In the genomic region with DNA sequence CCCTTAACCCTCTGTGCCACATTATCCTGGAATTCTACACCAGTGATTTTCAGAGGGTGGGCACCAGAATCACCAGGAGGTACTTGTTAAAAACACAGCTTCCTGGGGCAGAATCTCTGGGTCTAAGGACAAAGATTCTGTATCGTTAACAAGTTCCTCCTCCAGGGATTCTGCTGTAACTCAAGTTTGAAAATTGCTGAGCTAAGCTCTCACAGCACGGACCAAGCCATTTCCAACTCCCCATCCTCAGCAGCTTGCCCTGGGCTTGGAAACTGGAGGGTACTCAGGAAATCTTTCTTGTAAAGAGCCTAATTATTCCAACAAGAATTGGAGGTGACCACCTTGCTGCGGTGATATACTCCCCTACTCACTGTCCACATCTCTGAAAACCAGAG, we compare ENCODE assay signal across 18 cellular contexts. TPM values are rescaled to one million over a fixed set of nuclear protein-coding genes. Genes with fewer than 3 reads are reported as not detected.
DNase-seq lines count a peak whose midpoint lies in the region; ATAC-seq, FAIRE-seq and TF ChIP-seq lines count a peak whose summit lies in the region.
"Had no signal": no experiment of that assay in that cellular context is flagged by ENCODE, and none has a peak within 500 bp of the region (broad histone marks: within the 10 kb centered on the region; RNA-seq: fewer than 3 reads in every experiment).

No MANE protein-coding gene starts in this region.

- no peak overlapping the region for H4K8ac ChIP-seq in IMR-90 (ENCODE audit: low read depth in 2 of 2, low read length in 2 of 2)

- CTCF ChIA-PET in A549 (lab: Yijun Ruan, JAX) (no interaction called here), IMR-90 (lab: Yijun Ruan, JAX) (no interaction called here)

- peaks cover 17% of the 10 kb centered on the region for H3K36me3 ChIP-seq in IMR-90 (ENCODE audit: control insufficient read depth, insufficient read depth, low read length)
- peaks cover 2 to 25% of the 10 kb centered on the region in 2 donors for H3K36me3 ChIP-seq in duodenal mucosa (ENCODE audit: control insufficient read depth in 1 of 2, insufficient read depth in 2 of 2, low read length in 2 of 2)
- no peaks in the 10 kb centered on the region for H3K36me3 ChIP-seq in parathyroid adenoma (ENCODE audit: control insufficient read depth, insufficient read depth, low read length)
- H3K36me3 ChIP-seq in tibial artery, result peaks cover 26 to 88% (median 38%) of the 10 kb centered on the region in 3 donors
- H3K36me3 ChIP-seq in MG63, result no peaks in the 10 kb centered on the region; the same call in 1 of the 2 replicates

- FAIRE-seq in A549 (lab: Jason Lieb, UNC), result no peak
- FAIRE-seq: GM12878, H54 had no signal

- 0 out of 4 replicates have a peak, but pooled peaks cover 0 to 3% of the 10 kb centered on the region in 2 experiments for H3K79me1 ChIP-seq in IMR-90 (ENCODE audit: low read depth in 1 of 2, low read length in 2 of 2)

- H3K79me2 ChIP-seq in parathyroid adenoma, result no peaks in the 10 kb centered on the region

- no peaks in the 10 kb centered on the region for H3K4me1 ChIP-seq in A549
- H3K4me1 ChIP-seq in IMR-90 (ENCODE audit: control insufficient read depth, insufficient read depth, low read length), result no peaks in the 10 kb centered on the region
- peaks cover 51 to 74% of the 10 kb centered on the region in 2 donors for H3K4me1 ChIP-seq in duodenal mucosa (ENCODE audit: control insufficient read depth in 1 of 2, insufficient read depth in 2 of 2, low read length in 2 of 2)
- H3K4me1 ChIP-seq in parathyroid adenoma, result peaks cover 39% of the 10 kb centered on the region
- peaks cover 0 to 23% (median 8%) of the 10 kb centered on the region in 4 donors for H3K4me1 ChIP-seq in tibial artery

- H3K9ac ChIP-seq in IMR-90 (ENCODE audit: low read depth, low read length), result no peak overlapping the region
- H3K9ac ChIP-seq in duodenal mucosa (ENCODE audit: low read depth in 1 of 2, low read length in 2 of 2), result peak overlapping the region in 1 of 2 donors; percentile 41
- no peak overlapping the region for H3K9ac ChIP-seq in parathyroid adenoma
- H3K9ac ChIP-seq: BLaER1 treated with 17β-estradiol and CSF1 and Interleukin-3, amounts not matched to agents 10 nM and 100 nM had no signal

- H3K9me3 ChIP-seq in A549 (no peaks in the 10 kb centered on the region), IMR-90 (ENCODE audit: control insufficient read depth, insufficient read depth, low read length) (no peaks in the 10 kb centered on the region), duodenal mucosa (ENCODE audit: control insufficient read depth in 1 of 2, low read length in 2 of 2) (no peaks in the 10 kb centered on the region), parathyroid adenoma (ENCODE audit: control insufficient read depth, low read length) (no peaks in the 10 kb centered on the region), tibial artery (no peaks in the 10 kb centered on the region), MG63 (no peaks in the 10 kb centered on the region)
- H3K9me3 ChIP-seq: BLaER1 treated with 17β-estradiol and CSF1 and Interleukin-3, amounts not matched to agents 10 nM and 100 nM had no signal

- WGBS in A549 (ENCODE audit: missing lambda C conversion rate), result 97% methylated on average over 3 of the region's 3 CpGs
- 100% methylated on average over 1 of the region's 3 CpGs; no CpG with 5 or more reads in 1 of the 2 experiments for WGBS in IMR-90 (ENCODE audit: extremely low coverage in 2 of 2, insufficient read length in 1 of 2), 2 experiments

- H3K23ac ChIP-seq in IMR-90 (ENCODE audit: low read depth, low read length), result no peak overlapping the region

- H2BK20ac ChIP-seq in IMR-90 (ENCODE audit: low read depth, low read length), result no peak overlapping the region

- no peak overlapping the region for H2AK9ac ChIP-seq in IMR-90 (replicated peaks; ENCODE audit: low read depth, low read length, poor library complexity)

- H3K4me2 ChIP-seq in A549 (no peak overlapping the region), IMR-90 (ENCODE audit: low read depth, low read length) (no peak overlapping the region), parathyroid adenoma (ENCODE audit: low read length) (peak overlapping the region; percentile 54)
- H3K4me2 ChIP-seq: GM23338 had no signal

- no peak for DNase-seq in A549 (ENCODE audit: low read depth in 1 of 2, low spot score in 1 of 2)
- no peak for DNase-seq in IMR-90
- DNase-seq in stimulated activated CD4-positive, alpha-beta T cell treated with anti-CD3 and anti-CD28 coated beads, Interleukin-12 subunit alpha, Interleukin-12 subunit beta, amount 100 ng/mL, for 4 hours, result no peak
- no peak for DNase-seq in tibial artery
- DNase-seq in MG63, result no peak
- DNase-seq in DMS153 (lab: John Stamatoyannopoulos, UW), result no peak
- DNase-seq: 8988T; Calu3; CD8-positive, alpha-beta T cell; DMS53; DND-41; KBM-7 had no signal

- H3K14ac ChIP-seq in IMR-90 (replicated peaks; ENCODE audit: low read depth, low read length), result no peak overlapping the region

- dilution Hi-C loops in IMR-90 (cut with HindIII; ENCODE audit: low sequenced_read_pairs, unreplicated experiment), result no loop called here

- POLR2A ChIA-PET in A549 (lab: Yijun Ruan, JAX) (no interaction called here), IMR-90 (lab: Charles Lee; ENCODE audit: unreplicated experiment) (no interaction called here)

- H2AK5ac ChIP-seq in IMR-90 (ENCODE audit: low read depth, low read length), result no peak overlapping the region

- H3K27ac ChIP-seq in A549, result no peak overlapping the region
- H3K27ac ChIP-seq in IMR-90 (ENCODE audit: insufficient read depth, low read length), result no peak overlapping the region
- H3K27ac ChIP-seq in duodenal mucosa (ENCODE audit: low read depth, low read length), result peak overlapping the region; percentile 65
- H3K27ac ChIP-seq in parathyroid adenoma, result peak overlapping the region; percentile 89
- H3K27ac ChIP-seq in tibial artery, result no peak overlapping the region
- H3K27ac ChIP-seq: BLaER1 treated with 17β-estradiol and CSF1 and Interleukin-3, amounts not matched to agents 10 nM and 100 nM had no signal

- H3K4me3 ChIP-seq in A549, result no peak overlapping the region
- no peak overlapping the region for H3K4me3 ChIP-seq in IMR-90 (ENCODE audit: insufficient read depth, low read depth, low read length)
- H3K4me3 ChIP-seq in duodenal mucosa (ENCODE audit: low read depth in 1 of 2, low read length in 2 of 2), result no peak overlapping the region
- peak overlapping the region; percentile 0 for H3K4me3 ChIP-seq in parathyroid adenoma (ENCODE audit: low read depth, low read length)
- H3K4me3 ChIP-seq in tibial artery, result no peak overlapping the region
- no peak overlapping the region for H3K4me3 ChIP-seq in MG63
- H3K4me3 ChIP-seq: BLaER1 treated with 17β-estradiol and CSF1 and Interleukin-3, amounts not matched to agents 10 nM and 100 nM; GM12878; GM23338 had no signal

- no peak overlapping the region for H3K56ac ChIP-seq in IMR-90 (ENCODE audit: extremely low read depth, insufficient read depth, low read length)

- no peak overlapping the region for H3K18ac ChIP-seq in IMR-90 (ENCODE audit: low read depth, low read length)

- TF ChIP-seq POLR2A in A549 (IDR thresholded peaks at IDR 0.05; ENCODE audit: low read length) (no peak), IMR-90 (IDR thresholded peaks at IDR 0.05; ENCODE audit: low read depth, low read length) (no peak)

- H2BK120ac ChIP-seq in IMR-90 (ENCODE audit: low read depth, low read length), result no peak overlapping the region

- in situ Hi-C loops in IMR-90 (cut with MboI; ENCODE audit: low sequenced_read_pairs), result no loop called here

- no peak overlapping the region for H2BK5ac ChIP-seq in IMR-90 (ENCODE audit: low read depth, low read length, poor library complexity, severe bottlenecking)

- H3K9me1 ChIP-seq in IMR-90 (ENCODE audit: insufficient read depth, low read length), result no peaks in the 10 kb centered on the region; the same call in 1 of the 2 replicates

- H3K27me3 ChIP-seq in IMR-90 (ENCODE audit: control insufficient read depth, insufficient read depth, low read length) (no peaks in the 10 kb centered on the region), duodenal mucosa (ENCODE audit: control insufficient read depth in 1 of 2, insufficient read depth in 2 of 2, low read length in 2 of 2) (no peaks in the 10 kb centered on the region), parathyroid adenoma (ENCODE audit: control insufficient read depth, insufficient read depth, low read length) (no peaks in the 10 kb centered on the region), tibial artery (no peaks in the 10 kb centered on the region), MG63 (no peaks in the 10 kb centered on the region)
- H3K27me3 ChIP-seq: BLaER1 treated with 17β-estradiol and CSF1 and Interleukin-3, amounts not matched to agents 10 nM and 100 nM had no signal

- BruUV-seq in IMR-90 (replicated peaks; lab: Mats Ljungman, UMichigan), result no TSS peak

- H4K20me1 ChIP-seq in IMR-90 (ENCODE audit: insufficient read depth, low read length), result no peaks in the 10 kb centered on the region

- H2BK15ac ChIP-seq in IMR-90 (ENCODE audit: low read depth, low read length), result no peak overlapping the region

- no peak overlapping the region for H3K4ac ChIP-seq in IMR-90 (ENCODE audit: low read depth, low read length)

- TF ChIP-seq EP300 in A549 (IDR thresholded peaks at IDR 0.05), result no peak

- intact Hi-C loops in IMR-90 (cut with micrococcal nuclease) (no loop called here), tibial artery (cut with DNase I; ENCODE audit: low total_unique reads) (no loop called here)

- ATAC-seq in A549 (no peak), IMR-90 (ENCODE audit: low read depth) (no peak)
- ATAC-seq: CD8-positive, alpha-beta T cell; GM12878; GM23338 had no signal

- H2AFZ ChIP-seq in IMR-90 (replicated peaks; ENCODE audit: low read length, poor library complexity) (no peak overlapping the region), parathyroid adenoma (no peak overlapping the region)
- H2AFZ ChIP-seq: GM23338 had no signal

- no peak overlapping the region for H4K5ac ChIP-seq in IMR-90 (ENCODE audit: low read depth, low read length)

- TF ChIP-seq RAD21 in A549 (conservative IDR thresholded peaks at IDR 0.05 in 1 of 2, IDR thresholded peaks at IDR 0.05 in 1 of 2) (no peak), IMR-90 (IDR thresholded peaks at IDR 0.05; ENCODE audit: low read length) (no peak)

- H4K91ac ChIP-seq in IMR-90 (ENCODE audit: insufficient read depth, low read depth, low read length), result no peak overlapping the region

- TF ChIP-seq CTCF in A549 (IDR thresholded peaks at IDR 0.05) (no peak), IMR-90 (conservative IDR thresholded peaks at IDR 0.05; ENCODE audit: low read depth, low read length) (no peak), parathyroid adenoma (IDR thresholded peaks at IDR 0.05) (no peak), tibial artery (IDR thresholded peaks at IDR 0.05) (no peak)

RNA-seq across cellular contexts. Expression of a gene that starts 48.8 kb away (rescaled TPM):
- polyA plus RNA-seq in A549 (2011; rRNA removed), result 4.0 and 6.0 TPM in 2 replicates
- 3.6 and 4.8 TPM in 2 replicates for polyA plus RNA-seq in A549 (2012; cell fraction: cytosol; rRNA removed)
- 6.9 and 8.0 TPM in 2 replicates for polyA plus RNA-seq in A549 (2012; cell fraction: nucleus; rRNA removed)
- 3.9 to 5.3 TPM (median 4.6 TPM) in 3 replicates for polyA plus RNA-seq in A549 (2017; fragmentation: RNase III; extraction: RNeasy Plus Mini Kit Qiagen cat#74134 plus additional on column Dnase treatment)
- 7.0 and 7.4 TPM in 2 replicates for polyA minus RNA-seq in A549 (2011; rRNA and poly(A)+ RNA removed)
- total RNA-seq in IMR-90 (2012; rRNA removed), result 6.9 and 7.3 TPM in 2 replicates
- 8.4 and 8.6 TPM in 2 replicates for polyA plus RNA-seq in IMR-90 (2012; rRNA removed)
- polyA plus RNA-seq in IMR-90 (2012; cell fraction: cytosol; rRNA removed), result 7.3 and 8.9 TPM in 2 replicates
- polyA plus RNA-seq in IMR-90 (2012; cell fraction: nucleus; rRNA removed; ENCODE audit: low replicate concordance), result 11.4 and 14.8 TPM in 2 replicates
- 12.8 and 25.8 TPM in 2 replicates for total RNA-seq in MG63 (2014; rRNA removed; shearing (Covaris generic); ENCODE audit: low replicate concordance)

Comparison
In these comparisons a context has a peak if more than half of its experiments do, and no peak if none do; other contexts are left out.
1. H3K27ac ChIP-seq: peak in duodenal mucosa (single experiment) and parathyroid adenoma (single experiment); none in A549 (0 of 2), IMR-90 (single experiment) and tibial artery (0 of 2).